Comparison of ENCODE assay signal across 1 cellular context in genomic region chr5:122774861-122775712, GRCh38.
TF ChIP-seq lines count a peak whose summit lies in the region.

SNX2 (plus strand) TSS chr5:122775080; CDS start chr5:122775104, 24 bp downstream.

TF ChIP-seq in GM12878, 131 proteins besides CTCF, POLR2A, EP300 and RAD21 (continued from another document and continues in another):
- TF ChIP-seq MLLT1 (IDR thresholded peaks at IDR 0.05) = 0 out of 2 replicates have a peak, but pooled peaks have one; percentile 57
- no peak for TF ChIP-seq ZBTB11 (CRISPR knock-in tag; IDR thresholded peaks at IDR 0.05)
- TF ChIP-seq TARDBP (IDR thresholded peaks at IDR 0.05; ENCODE audit: borderline replicate concordance) = peak; percentile 42; the same call in 1 of the 2 replicates
- TF ChIP-seq SMC3 (IDR thresholded peaks at IDR 0.05; ENCODE audit: borderline replicate concordance, low read length) = no peak
- 0 out of 2 replicates have a peak, but pooled peaks have one; percentile 59 for TF ChIP-seq SMARCA5 (IDR thresholded peaks at IDR 0.05)
- no peak; the same call in 1 of the 2 replicates for TF ChIP-seq MXI1 (IDR thresholded peaks at IDR 0.05; ENCODE audit: low read depth, low read length)
- no peak for TF ChIP-seq ATF2 (IDR thresholded peaks at IDR 0.05; ENCODE audit: low read length)
- TF ChIP-seq SREBF1 (IDR thresholded peaks at IDR 0.05; ENCODE audit: low read length) = no peak
- no peak for TF ChIP-seq EED (IDR thresholded peaks at IDR 0.05; ENCODE audit: low read depth)
- peak; percentile 94 to 99 for TF ChIP-seq BHLHE40 (IDR thresholded peaks at IDR 0.05; ENCODE audit: borderline replicate concordance in 1 of 2, low read depth in 2 of 2, low read length in 1 of 2)
- TF ChIP-seq EGR1 (IDR thresholded peaks at IDR 0.05; ENCODE audit: borderline replicate concordance in 1 of 2, low read depth in 2 of 2, low read length in 2 of 2) = peak in 1 of 2 experiments; percentile 82; a peak in 1 of 3 replicates
- TF ChIP-seq LARP7 (IDR thresholded peaks at IDR 0.05) = no peak
- TF ChIP-seq RELA (IDR thresholded peaks at IDR 0.05; ENCODE audit: borderline replicate concordance, partially characterized antibody) = no peak
- peak; percentile 78 for TF ChIP-seq MAX (IDR thresholded peaks at IDR 0.05; ENCODE audit: low read depth, low read length)
- TF ChIP-seq BCLAF1 (IDR thresholded peaks at IDR 0.05) = no peak
- peak; percentile 64; the same call in 1 of the 2 replicates for TF ChIP-seq ZNF207 (IDR thresholded peaks at IDR 0.05; ENCODE audit: borderline replicate concordance)
- TF ChIP-seq ZNF384 (IDR thresholded peaks at IDR 0.05; ENCODE audit: borderline replicate concordance, low read depth, low read length) = no peak
- TF ChIP-seq YY1 (IDR thresholded peaks at IDR 0.05; ENCODE audit: low read depth, low read length) = peak; percentile 95
- TF ChIP-seq YBX1 (IDR thresholded peaks at IDR 0.05) = no peak
- TF ChIP-seq KLF5 (IDR thresholded peaks at IDR 0.05; ENCODE audit: partially characterized antibody) = no peak
- no peak for TF ChIP-seq RB1 (IDR thresholded peaks at IDR 0.05; ENCODE audit: borderline replicate concordance)
- no peak for TF ChIP-seq EZH2 (IDR thresholded peaks at IDR 0.05; ENCODE audit: borderline replicate concordance, control insufficient read depth, low read depth, low read length)
- TF ChIP-seq SIX5 (IDR thresholded peaks at IDR 0.05; ENCODE audit: low read depth, low read length, severe bottlenecking) = no peak
- no peak for TF ChIP-seq CHD4 (IDR thresholded peaks at IDR 0.05)
- TF ChIP-seq ZNF274 (IDR thresholded peaks at IDR 0.05; ENCODE audit: insufficient read depth, insufficient read length) = no peak
- TF ChIP-seq SREBF2 (IDR thresholded peaks at IDR 0.05; ENCODE audit: low read length) = no peak
- TF ChIP-seq ETV6 (conservative IDR thresholded peaks at IDR 0.05 in 1 of 2, IDR thresholded peaks at IDR 0.05 in 1 of 2; ENCODE audit: borderline replicate concordance in 1 of 2, low read depth in 1 of 2) = no peak
- no peak for TF ChIP-seq MTA3 (IDR thresholded peaks at IDR 0.05; ENCODE audit: borderline replicate concordance, low read length)
- no peak for TF ChIP-seq KAT2A (conservative IDR thresholded peaks at IDR 0.05; ENCODE audit: control insufficient read depth, low read depth, low read length)
- TF ChIP-seq POLR2AphosphoS2 (IDR thresholded peaks at IDR 0.05; ENCODE audit: low read depth, low read length) = no peak
- TF ChIP-seq SP1 (IDR thresholded peaks at IDR 0.05; ENCODE audit: low read depth, low read length) = no peak
- no peak for TF ChIP-seq HDAC6 (IDR thresholded peaks at IDR 0.05; ENCODE audit: unreplicated experiment)
- TF ChIP-seq BCL11A (IDR thresholded peaks at IDR 0.05; ENCODE audit: low read depth, low read length) = no peak
- no peak; the same call in 1 of the 2 replicates for TF ChIP-seq BACH1 (IDR thresholded peaks at IDR 0.05; ENCODE audit: borderline replicate concordance)
- no peak for TF ChIP-seq ZNF217 (IDR thresholded peaks at IDR 0.05)
- no peak for TF ChIP-seq HSF1 (IDR thresholded peaks at IDR 0.05; ENCODE audit: low read depth, low read length)
- TF ChIP-seq E2F4 (IDR thresholded peaks at IDR 0.05; ENCODE audit: low read depth, low read length) = no peak
- TF ChIP-seq CREB1 (IDR thresholded peaks at IDR 0.05; ENCODE audit: low read depth) = peak; percentile 59; the same call in 1 of the 2 replicates
- 0 out of 2 replicates have a peak, but pooled peaks have one; percentile 22 for TF ChIP-seq IRF4 (IDR thresholded peaks at IDR 0.05; ENCODE audit: low read depth, low read length)
- no peak for TF ChIP-seq RBBP5 (conservative IDR thresholded peaks at IDR 0.05)
- TF ChIP-seq NR2C1 (IDR thresholded peaks at IDR 0.05) = no peak
- TF ChIP-seq ZNF622 (IDR thresholded peaks at IDR 0.05) = no peak
- TF ChIP-seq SIN3A (IDR thresholded peaks at IDR 0.05; ENCODE audit: low read depth, low read length) = no peak
- TF ChIP-seq SUZ12 (IDR thresholded peaks at IDR 0.05; ENCODE audit: unreplicated experiment) = no peak
- TF ChIP-seq USF2 (IDR thresholded peaks at IDR 0.05; ENCODE audit: borderline replicate concordance, low read depth, low read length) = peak; percentile 68
- TF ChIP-seq NRF1 (conservative IDR thresholded peaks at IDR 0.05; ENCODE audit: low read depth, low read length) = 0 out of 2 replicates have a peak, but pooled peaks have one; percentile 7
- TF ChIP-seq TCF12 (IDR thresholded peaks at IDR 0.05; ENCODE audit: low read depth, low read length) = no peak
- TF ChIP-seq CHD2 (IDR thresholded peaks at IDR 0.05; ENCODE audit: borderline replicate concordance, low read depth, low read length) = peak; percentile 50; the same call in 1 of the 2 replicates
- no peak for TF ChIP-seq NFIC (IDR thresholded peaks at IDR 0.05; ENCODE audit: low read depth, low read length)
- TF ChIP-seq NKRF (conservative IDR thresholded peaks at IDR 0.05) = peak; percentile 59
- TF ChIP-seq ATF7 (IDR thresholded peaks at IDR 0.05; ENCODE audit: low read depth) = peak; percentile 46; the same call in 1 of the 2 replicates
- TF ChIP-seq HCFC1 (IDR thresholded peaks at IDR 0.05; ENCODE audit: low read length) = no peak; the same call in 1 of the 2 replicates
- no peak for TF ChIP-seq MYB (IDR thresholded peaks at IDR 0.05; ENCODE audit: borderline replicate concordance, low read depth, low read length)
- TF ChIP-seq IKZF1 (conservative IDR thresholded peaks at IDR 0.05) = 0 out of 2 replicates have a peak, but pooled peaks have one; percentile 57
